ENCODE assay signal across 26 cellular contexts in the genomic region with DNA sequence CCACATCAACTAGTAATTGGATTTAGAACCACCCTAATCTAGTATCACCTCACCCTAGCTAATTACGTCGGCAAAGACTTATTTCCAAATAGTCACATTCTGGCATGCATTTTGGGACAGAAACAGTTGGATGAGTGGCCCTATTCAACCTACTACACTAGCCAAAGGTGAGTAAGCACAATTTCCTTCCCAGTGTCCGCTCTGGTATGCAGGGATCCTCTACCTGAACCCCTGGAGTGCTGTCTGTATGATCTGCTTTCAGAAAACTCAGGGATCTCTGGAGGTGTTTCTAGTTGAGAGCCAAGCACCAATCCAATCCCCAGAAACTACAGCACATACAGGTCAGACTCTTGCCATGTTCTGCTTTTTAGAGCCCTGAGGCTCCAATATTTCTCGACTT.
"Had no signal": no experiment of that assay in that cellular context is flagged by ENCODE, and none has a peak within 500 bp of the region (broad histone marks: within the 10 kb centered on the region; RNA-seq: fewer than 3 reads in every experiment).

No MANE protein-coding gene starts in this region.

- H3K9me3 Mint-ChIP-seq: dendritic cell treated with granulocyte-macrophage colony-stimulating factor and Interleukin-4, amounts not matched to agents 40 ng/mL and 50 ng/mL, for 4 days; type B pancreatic cell had no signal

- ATAC-seq: heart right ventricle; left cardiac atrium; left lung; naive thymus-derived CD4-positive, alpha-beta T cell; stimulated activated memory B cell treated with anti-CD40 and anti-IgM and Interleukin-4, amounts not matched to agents 10 μg/mL and 1 μg/mL and 100 μg/mL, for 72 hours; stimulated activated naive CD8-positive, alpha-beta T cell treated with anti-CD3 and anti-CD28 coated beads, Interleukin-15, Interleukin-2, amounts not matched to agents 100 U/mL and 50 U/mL, for 24 hours had no signal

- H3K36me3 Mint-ChIP-seq: naive thymus-derived CD4-positive, alpha-beta T cell; stimulated activated memory B cell treated with anti-CD40 and anti-IgM and Interleukin-4, amounts not matched to agents 10 μg/mL and 1 μg/mL and 100 μg/mL, for 72 hours; type B pancreatic cell had no signal

- H3K27ac Mint-ChIP-seq: dendritic cell treated with granulocyte-macrophage colony-stimulating factor and Interleukin-4, amounts not matched to agents 40 ng/mL and 50 ng/mL, for 4 days; naive thymus-derived CD4-positive, alpha-beta T cell; nephron; stimulated activated memory B cell treated with anti-CD40 and anti-IgM and Interleukin-4, amounts not matched to agents 10 μg/mL and 1 μg/mL and 100 μg/mL, for 72 hours; type B pancreatic cell had no signal

- H3K4me3 Mint-ChIP-seq: dendritic cell treated with granulocyte-macrophage colony-stimulating factor and Interleukin-4, amounts not matched to agents 40 ng/mL and 50 ng/mL, for 4 days; naive thymus-derived CD4-positive, alpha-beta T cell; nephron; stimulated activated memory B cell treated with anti-CD40 and anti-IgM and Interleukin-4, amounts not matched to agents 10 μg/mL and 1 μg/mL and 100 μg/mL, for 72 hours; type B pancreatic cell had no signal

- H3K27me3 ChIP-seq: esophagus squamous epithelium, heart right ventricle, left lung, right atrium auricular region, sigmoid colon, testis, tibial artery had no signal

- H3K36me3 ChIP-seq: esophagus squamous epithelium, heart right ventricle, left lung, prostate gland, right atrium auricular region, sigmoid colon, tibial artery had no signal

- H3K27ac ChIP-seq: esophagus squamous epithelium, heart right ventricle, left lung, prostate gland, right atrium auricular region, sigmoid colon, testis, tibial artery had no signal

- H3K4me1 Mint-ChIP-seq: naive thymus-derived CD4-positive, alpha-beta T cell; nephron; stimulated activated memory B cell treated with anti-CD40 and anti-IgM and Interleukin-4, amounts not matched to agents 10 μg/mL and 1 μg/mL and 100 μg/mL, for 72 hours had no signal

- H3K4me3 ChIP-seq: esophagus squamous epithelium, heart right ventricle, left lung, prostate gland, right atrium auricular region, sigmoid colon, testis, tibial artery had no signal

- H3K27me3 Mint-ChIP-seq: dendritic cell treated with granulocyte-macrophage colony-stimulating factor and Interleukin-4, amounts not matched to agents 40 ng/mL and 50 ng/mL, for 4 days; naive thymus-derived CD4-positive, alpha-beta T cell; stimulated activated memory B cell treated with anti-CD40 and anti-IgM and Interleukin-4, amounts not matched to agents 10 μg/mL and 1 μg/mL and 100 μg/mL, for 72 hours; type B pancreatic cell had no signal

- H3K4me1 ChIP-seq: esophagus squamous epithelium, heart right ventricle, left lung, prostate gland, right atrium auricular region, sigmoid colon, testis, tibial artery had no signal

- DNase-seq: effector memory CD4-positive, alpha-beta T cell; erythroblast; esophagus squamous epithelium; foreskin melanocyte; glutamatergic neuron; heart right ventricle; hippocampal formation; left cardiac atrium; left lung; mesenchymal stem cell; midbrain; naive thymus-derived CD4-positive, alpha-beta T cell; nucleus accumbens; sigmoid colon; stimulated activated CD4-positive, alpha-beta T cell treated with anti-CD3 and anti-CD28 coated beads, Interleukin-2, amount 100 ng/mL, for 24 hours; stimulated activated CD4-positive, alpha-beta T cell treated with anti-CD3 and anti-CD28 coated beads, Interleukin-4, amount 100 ng/mL, for 24 hours; stimulated activated naive CD8-positive, alpha-beta T cell treated with anti-CD3 and anti-CD28 coated beads, Interleukin-15, Interleukin-2, amounts not matched to agents 100 U/mL and 50 U/mL, for 24 hours; substantia nigra; testis; tibial artery had no signal
